1 cellular context compared by ENCODE assay signal in genomic region chr12:56332512-56333196, GRCh38.
TF ChIP-seq lines count a peak whose summit lies in the region.

No MANE protein-coding gene starts in this region.

TF ChIP-seq in endothelial cell of umbilical vein, 7 proteins besides CTCF, POLR2A, EP300 and RAD21:
- TF ChIP-seq FOS (IDR thresholded peaks at IDR 0.05; ENCODE audit: borderline replicate concordance, insufficient read depth, low read length) (no peak), JUN (IDR thresholded peaks at IDR 0.05; ENCODE audit: borderline replicate concordance, insufficient read depth, insufficient read length, low read depth) (no peak), EZH2 (IDR thresholded peaks at IDR 0.05; ENCODE audit: borderline replicate concordance, low read depth, low read length, severe bottlenecking) (no peak), GATA2 (IDR thresholded peaks at IDR 0.05; ENCODE audit: insufficient read depth, insufficient read length, low read depth, low read length) (no peak), POLR2AphosphoS5 (IDR thresholded peaks at IDR 0.05; ENCODE audit: insufficient read depth, low read depth, low read length) (no peak), MYC (IDR thresholded peaks at IDR 0.05; ENCODE audit: low read depth, low read length) (no peak), MAX (IDR thresholded peaks at IDR 0.05; ENCODE audit: insufficient read depth, insufficient read length) (no peak)
TF ChIP-seq in endothelial cell of umbilical vein: peak in this region for 0.
